In the genomic region with DNA sequence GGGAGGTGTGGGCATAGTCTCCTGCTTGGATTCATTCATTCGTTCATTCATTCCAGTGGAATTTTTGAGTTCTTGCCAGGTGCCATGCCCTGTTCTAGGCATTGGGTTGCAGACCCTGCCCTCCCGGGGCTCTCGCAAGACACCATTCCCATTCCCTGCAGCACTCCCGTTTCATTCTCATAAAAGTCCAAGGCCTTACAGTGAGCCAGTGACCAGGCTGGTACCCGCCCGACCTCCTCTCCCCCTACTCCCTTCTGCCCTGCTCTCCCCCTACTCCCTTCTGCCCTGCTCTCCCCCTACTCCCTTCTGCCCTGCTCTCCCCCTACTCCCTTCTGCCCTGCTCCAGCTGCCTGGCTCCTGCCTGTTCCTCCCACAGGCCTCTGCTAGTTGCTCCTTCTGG, we compare ENCODE assay signal across 1 cellular context.
TF ChIP-seq lines count a peak whose summit lies in the region.

No MANE protein-coding gene starts in this region.

TF ChIP-seq in WTC11, 78 proteins besides CTCF, POLR2A, EP300 and RAD21 (continued from another document):
- TF ChIP-seq, protein P1, sequence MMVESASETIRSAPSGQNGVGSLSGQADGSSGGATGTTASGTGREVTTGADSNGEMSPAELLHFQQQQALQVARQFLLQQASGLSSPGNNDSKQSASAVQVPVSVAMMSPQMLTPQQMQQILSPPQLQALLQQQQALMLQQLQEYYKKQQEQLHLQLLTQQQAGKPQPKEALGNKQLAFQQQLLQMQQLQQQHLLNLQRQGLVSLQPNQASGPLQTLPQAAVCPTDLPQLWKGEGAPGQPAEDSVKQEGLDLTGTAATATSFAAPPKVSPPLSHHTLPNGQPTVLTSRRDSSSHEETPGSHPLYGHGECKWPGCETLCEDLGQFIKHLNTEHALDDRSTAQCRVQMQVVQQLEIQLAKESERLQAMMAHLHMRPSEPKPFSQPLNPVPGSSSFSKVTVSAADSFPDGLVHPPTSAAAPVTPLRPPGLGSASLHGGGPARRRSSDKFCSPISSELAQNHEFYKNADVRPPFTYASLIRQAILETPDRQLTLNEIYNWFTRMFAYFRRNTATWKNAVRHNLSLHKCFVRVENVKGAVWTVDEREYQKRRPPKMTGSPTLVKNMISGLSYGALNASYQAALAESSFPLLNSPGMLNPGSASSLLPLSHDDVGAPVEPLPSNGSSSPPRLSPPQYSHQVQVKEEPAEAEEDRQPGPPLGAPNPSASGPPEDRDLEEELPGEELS (CRISPR knock-in tag; IDR thresholded peaks at IDR 0.05), result no peak
- no peak for TF ChIP-seq CBFB (CRISPR knock-in tag; IDR thresholded peaks at IDR 0.05; ENCODE audit: low read depth)
- TF ChIP-seq HMGA2 (CRISPR knock-in tag; IDR thresholded peaks at IDR 0.05), result no peak
- TF ChIP-seq CREB1 (CRISPR knock-in tag; IDR thresholded peaks at IDR 0.05), result no peak
- TF ChIP-seq, protein P2, sequence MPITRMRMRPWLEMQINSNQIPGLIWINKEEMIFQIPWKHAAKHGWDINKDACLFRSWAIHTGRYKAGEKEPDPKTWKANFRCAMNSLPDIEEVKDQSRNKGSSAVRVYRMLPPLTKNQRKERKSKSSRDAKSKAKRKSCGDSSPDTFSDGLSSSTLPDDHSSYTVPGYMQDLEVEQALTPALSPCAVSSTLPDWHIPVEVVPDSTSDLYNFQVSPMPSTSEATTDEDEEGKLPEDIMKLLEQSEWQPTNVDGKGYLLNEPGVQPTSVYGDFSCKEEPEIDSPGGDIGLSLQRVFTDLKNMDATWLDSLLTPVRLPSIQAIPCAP (CRISPR knock-in tag; IDR thresholded peaks at IDR 0.05), result no peak
- no peak for TF ChIP-seq TCF7 (CRISPR knock-in tag; IDR thresholded peaks at IDR 0.05; ENCODE audit: low read depth)
- no peak for TF ChIP-seq FOXK1 (CRISPR knock-in tag; IDR thresholded peaks at IDR 0.05)
- no peak for TF ChIP-seq NFE2L1 (CRISPR knock-in tag; IDR thresholded peaks at IDR 0.05)
